In genomic region chr12:106131671-106132070, GRCh38 we compare ENCODE assay signal across 2 cellular contexts.
TF ChIP-seq lines count a peak whose summit lies in the region.

No MANE protein-coding gene starts in this region.

TF ChIP-seq in IMR-90, 13 proteins besides CTCF, POLR2A, EP300 and RAD21:
- TF ChIP-seq SMC3 (IDR thresholded peaks at IDR 0.05; ENCODE audit: low read depth, low read length) (no peak), CHD1 (IDR thresholded peaks at IDR 0.05; ENCODE audit: low read depth, low read length) (no peak), BHLHE40 (IDR thresholded peaks at IDR 0.05; ENCODE audit: low read depth, low read length) (no peak), MAZ (IDR thresholded peaks at IDR 0.05; ENCODE audit: borderline replicate concordance, low read depth, low read length) (no peak), CEBPB (IDR thresholded peaks at IDR 0.05; ENCODE audit: low read depth, low read length) (no peak), MXI1 (IDR thresholded peaks at IDR 0.05; ENCODE audit: borderline replicate concordance, low read depth, low read length) (no peak), NFE2L2 (IDR thresholded peaks at IDR 0.05; ENCODE audit: low read depth, low read length) (no peak), FOS (IDR thresholded peaks at IDR 0.05; ENCODE audit: low read depth, low read length) (no peak), RCOR1 (IDR thresholded peaks at IDR 0.05; ENCODE audit: insufficient replicate concordance, low read length) (no peak), MAFK (IDR thresholded peaks at IDR 0.05; ENCODE audit: low read depth, low read length) (no peak), RFX5 (IDR thresholded peaks at IDR 0.05; ENCODE audit: low read depth, low read length) (no peak)
- TF ChIP-seq, protein P1, sequence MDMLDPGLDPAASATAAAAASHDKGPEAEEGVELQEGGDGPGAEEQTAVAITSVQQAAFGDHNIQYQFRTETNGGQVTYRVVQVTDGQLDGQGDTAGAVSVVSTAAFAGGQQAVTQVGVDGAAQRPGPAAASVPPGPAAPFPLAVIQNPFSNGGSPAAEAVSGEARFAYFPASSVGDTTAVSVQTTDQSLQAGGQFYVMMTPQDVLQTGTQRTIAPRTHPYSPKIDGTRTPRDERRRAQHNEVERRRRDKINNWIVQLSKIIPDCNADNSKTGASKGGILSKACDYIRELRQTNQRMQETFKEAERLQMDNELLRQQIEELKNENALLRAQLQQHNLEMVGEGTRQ (IDR thresholded peaks at IDR 0.05; ENCODE audit: low read depth, low read length): no peak
- TF ChIP-seq, protein P2, sequence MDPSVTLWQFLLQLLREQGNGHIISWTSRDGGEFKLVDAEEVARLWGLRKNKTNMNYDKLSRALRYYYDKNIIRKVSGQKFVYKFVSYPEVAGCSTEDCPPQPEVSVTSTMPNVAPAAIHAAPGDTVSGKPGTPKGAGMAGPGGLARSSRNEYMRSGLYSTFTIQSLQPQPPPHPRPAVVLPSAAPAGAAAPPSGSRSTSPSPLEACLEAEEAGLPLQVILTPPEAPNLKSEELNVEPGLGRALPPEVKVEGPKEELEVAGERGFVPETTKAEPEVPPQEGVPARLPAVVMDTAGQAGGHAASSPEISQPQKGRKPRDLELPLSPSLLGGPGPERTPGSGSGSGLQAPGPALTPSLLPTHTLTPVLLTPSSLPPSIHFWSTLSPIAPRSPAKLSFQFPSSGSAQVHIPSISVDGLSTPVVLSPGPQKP (IDR thresholded peaks at IDR 0.05; ENCODE audit: borderline replicate concordance, low read depth, low read length): no peak

TF ChIP-seq in H1, 55 proteins besides CTCF, POLR2A, EP300 and RAD21:
- TF ChIP-seq CREB1 (IDR thresholded peaks at IDR 0.05) (no peak), JUN (IDR thresholded peaks at IDR 0.05; ENCODE audit: low read depth, low read length) (no peak), POLR2AphosphoS5 (IDR thresholded peaks at IDR 0.05; ENCODE audit: low read depth, low read length) (no peak), ZNF274 (IDR thresholded peaks at IDR 0.05; ENCODE audit: borderline replicate concordance, extremely low read depth, low read length) (no peak), FOSL1 (IDR thresholded peaks at IDR 0.05; ENCODE audit: insufficient read depth, low read depth, low read length) (no peak), TAF1 (IDR thresholded peaks at IDR 0.05; ENCODE audit: low read depth, low read length) (no peak), RNF2 (IDR thresholded peaks at IDR 0.05; ENCODE audit: borderline replicate concordance, low read depth, low read length, missing control alignments, poor library complexity, severe bottlenecking) (no peak), SIX5 (IDR thresholded peaks at IDR 0.05; ENCODE audit: low read depth, low read length) (no peak), SAP30 (IDR thresholded peaks at IDR 0.05; ENCODE audit: insufficient read depth, insufficient replicate concordance, low read length) (no peak), CHD2 (IDR thresholded peaks at IDR 0.05; ENCODE audit: low read length) (no peak), TAF7 (optimal IDR thresholded peaks at IDR 0.05; ENCODE audit: borderline replicate concordance, low read depth, low read length) (no peak), BACH1 (IDR thresholded peaks at IDR 0.05; ENCODE audit: low read length) (no peak), SP2 (IDR thresholded peaks at IDR 0.05; ENCODE audit: low read length) (no peak)
- TF ChIP-seq, protein P3, sequence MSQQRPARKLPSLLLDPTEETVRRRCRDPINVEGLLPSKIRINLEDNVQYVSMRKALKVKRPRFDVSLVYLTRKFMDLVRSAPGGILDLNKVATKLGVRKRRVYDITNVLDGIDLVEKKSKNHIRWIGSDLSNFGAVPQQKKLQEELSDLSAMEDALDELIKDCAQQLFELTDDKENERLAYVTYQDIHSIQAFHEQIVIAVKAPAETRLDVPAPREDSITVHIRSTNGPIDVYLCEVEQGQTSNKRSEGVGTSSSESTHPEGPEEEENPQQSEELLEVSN (IDR thresholded peaks at IDR 0.05): no peak
